ENCODE assay signal across 2 cellular contexts in the genomic region with DNA sequence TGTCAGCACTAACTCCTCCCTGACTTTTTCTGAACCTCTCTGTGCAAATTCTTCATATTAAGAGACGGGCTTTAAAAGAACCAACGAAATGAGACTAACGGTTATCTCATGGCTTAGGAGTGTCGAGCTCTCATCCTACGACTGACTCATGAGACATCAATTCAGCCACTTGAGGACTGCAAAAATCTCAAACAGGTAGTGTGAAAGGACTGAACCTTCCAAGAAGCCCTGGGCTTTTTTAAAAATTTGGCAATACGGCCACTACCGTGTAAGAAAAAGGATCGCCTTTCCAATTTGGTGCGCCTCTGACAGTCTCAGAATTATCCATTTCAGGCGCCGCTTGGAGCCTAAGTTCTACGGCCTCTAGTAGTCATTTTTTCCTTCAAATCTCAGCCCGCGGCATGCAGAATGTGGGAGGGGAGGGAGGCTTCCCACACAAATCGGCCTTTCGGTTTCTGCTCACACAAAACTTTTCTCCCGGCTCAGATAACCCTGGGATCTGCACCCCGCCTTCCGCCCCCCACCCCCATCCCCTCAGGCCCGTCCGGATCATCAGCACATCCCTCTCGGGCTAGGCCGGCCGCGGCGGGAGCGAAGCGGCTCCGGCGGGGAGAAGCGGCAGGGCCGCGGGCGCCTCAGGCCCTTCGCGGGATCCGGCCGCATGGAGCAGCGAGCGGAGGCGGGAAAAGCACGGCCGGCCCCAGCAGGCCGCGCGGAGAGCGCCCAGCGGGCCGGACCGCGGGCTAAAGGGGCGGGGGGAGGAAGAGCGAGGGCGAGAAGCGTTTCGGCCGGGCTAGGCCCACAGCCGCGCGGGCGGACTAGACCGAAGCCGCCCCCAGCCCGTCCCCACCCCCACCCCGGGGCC.
TF ChIP-seq lines count a peak whose summit lies in the region.

No MANE protein-coding gene starts in this region.

TF ChIP-seq in WTC11, 78 proteins besides CTCF, POLR2A, EP300 and RAD21 (continued from another document and continues in another):
- TF ChIP-seq, protein P1, sequence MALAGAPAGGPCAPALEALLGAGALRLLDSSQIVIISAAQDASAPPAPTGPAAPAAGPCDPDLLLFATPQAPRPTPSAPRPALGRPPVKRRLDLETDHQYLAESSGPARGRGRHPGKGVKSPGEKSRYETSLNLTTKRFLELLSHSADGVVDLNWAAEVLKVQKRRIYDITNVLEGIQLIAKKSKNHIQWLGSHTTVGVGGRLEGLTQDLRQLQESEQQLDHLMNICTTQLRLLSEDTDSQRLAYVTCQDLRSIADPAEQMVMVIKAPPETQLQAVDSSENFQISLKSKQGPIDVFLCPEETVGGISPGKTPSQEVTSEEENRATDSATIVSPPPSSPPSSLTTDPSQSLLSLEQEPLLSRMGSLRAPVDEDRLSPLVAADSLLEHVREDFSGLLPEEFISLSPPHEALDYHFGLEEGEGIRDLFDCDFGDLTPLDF (CRISPR knock-in tag; IDR thresholded peaks at IDR 0.05) = no peak
- TF ChIP-seq ZNF138 (CRISPR knock-in tag; conservative IDR thresholded peaks at IDR 0.05) (no peak), ZNF671 (CRISPR knock-in tag; IDR thresholded peaks at IDR 0.05) (no peak), MYBL2 (CRISPR knock-in tag; IDR thresholded peaks at IDR 0.05) (no peak), RELA (CRISPR knock-in tag; IDR thresholded peaks at IDR 0.05; ENCODE audit: borderline replicate concordance) (no peak), TCF7 (CRISPR knock-in tag; IDR thresholded peaks at IDR 0.05; ENCODE audit: low read depth) (no peak), TEAD1 (CRISPR knock-in tag; IDR thresholded peaks at IDR 0.05) (no peak), ZNF232 (CRISPR knock-in tag; IDR thresholded peaks at IDR 0.05) (no peak), ETV6 (CRISPR knock-in tag; IDR thresholded peaks at IDR 0.05) (no peak; the same call in 1 of the 2 replicates), TEAD4 (CRISPR knock-in tag; IDR thresholded peaks at IDR 0.05) (0 out of 2 replicates have a peak, but pooled peaks have one; percentile 14), SOX15 (CRISPR knock-in tag; IDR thresholded peaks at IDR 0.05) (no peak), ATF1 (CRISPR knock-in tag; IDR thresholded peaks at IDR 0.05) (no peak), MXD4 (CRISPR knock-in tag; IDR thresholded peaks at IDR 0.05; ENCODE audit: borderline replicate concordance) (no peak), ELF4 (CRISPR knock-in tag; IDR thresholded peaks at IDR 0.05; ENCODE audit: low read depth) (0 out of 2 replicates have a peak, but pooled peaks have one; percentile 14), ZNF263 (CRISPR knock-in tag; IDR thresholded peaks at IDR 0.05; ENCODE audit: low read depth) (no peak), JUN (CRISPR knock-in tag; IDR thresholded peaks at IDR 0.05) (peak; percentile 53; the same call in 1 of the 2 replicates), RORB (CRISPR knock-in tag; IDR thresholded peaks at IDR 0.05) (no peak)
- TF ChIP-seq, protein P2, sequence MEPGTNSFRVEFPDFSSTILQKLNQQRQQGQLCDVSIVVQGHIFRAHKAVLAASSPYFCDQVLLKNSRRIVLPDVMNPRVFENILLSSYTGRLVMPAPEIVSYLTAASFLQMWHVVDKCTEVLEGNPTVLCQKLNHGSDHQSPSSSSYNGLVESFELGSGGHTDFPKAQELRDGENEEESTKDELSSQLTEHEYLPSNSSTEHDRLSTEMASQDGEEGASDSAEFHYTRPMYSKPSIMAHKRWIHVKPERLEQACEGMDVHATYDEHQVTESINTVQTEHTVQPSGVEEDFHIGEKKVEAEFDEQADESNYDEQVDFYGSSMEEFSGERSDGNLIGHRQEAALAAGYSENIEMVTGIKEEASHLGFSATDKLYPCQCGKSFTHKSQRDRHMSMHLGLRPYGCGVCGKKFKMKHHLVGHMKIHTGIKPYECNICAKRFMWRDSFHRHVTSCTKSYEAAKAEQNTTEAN (CRISPR knock-in tag; IDR thresholded peaks at IDR 0.05) = no peak
- TF ChIP-seq, protein P3, sequence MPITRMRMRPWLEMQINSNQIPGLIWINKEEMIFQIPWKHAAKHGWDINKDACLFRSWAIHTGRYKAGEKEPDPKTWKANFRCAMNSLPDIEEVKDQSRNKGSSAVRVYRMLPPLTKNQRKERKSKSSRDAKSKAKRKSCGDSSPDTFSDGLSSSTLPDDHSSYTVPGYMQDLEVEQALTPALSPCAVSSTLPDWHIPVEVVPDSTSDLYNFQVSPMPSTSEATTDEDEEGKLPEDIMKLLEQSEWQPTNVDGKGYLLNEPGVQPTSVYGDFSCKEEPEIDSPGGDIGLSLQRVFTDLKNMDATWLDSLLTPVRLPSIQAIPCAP (CRISPR knock-in tag; IDR thresholded peaks at IDR 0.05) = no peak
- TF ChIP-seq, protein P4, sequence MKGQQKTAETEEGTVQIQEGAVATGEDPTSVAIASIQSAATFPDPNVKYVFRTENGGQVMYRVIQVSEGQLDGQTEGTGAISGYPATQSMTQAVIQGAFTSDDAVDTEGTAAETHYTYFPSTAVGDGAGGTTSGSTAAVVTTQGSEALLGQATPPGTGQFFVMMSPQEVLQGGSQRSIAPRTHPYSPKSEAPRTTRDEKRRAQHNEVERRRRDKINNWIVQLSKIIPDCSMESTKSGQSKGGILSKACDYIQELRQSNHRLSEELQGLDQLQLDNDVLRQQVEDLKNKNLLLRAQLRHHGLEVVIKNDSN (CRISPR knock-in tag; IDR thresholded peaks at IDR 0.05) = no peak
- TF ChIP-seq, protein P5, sequence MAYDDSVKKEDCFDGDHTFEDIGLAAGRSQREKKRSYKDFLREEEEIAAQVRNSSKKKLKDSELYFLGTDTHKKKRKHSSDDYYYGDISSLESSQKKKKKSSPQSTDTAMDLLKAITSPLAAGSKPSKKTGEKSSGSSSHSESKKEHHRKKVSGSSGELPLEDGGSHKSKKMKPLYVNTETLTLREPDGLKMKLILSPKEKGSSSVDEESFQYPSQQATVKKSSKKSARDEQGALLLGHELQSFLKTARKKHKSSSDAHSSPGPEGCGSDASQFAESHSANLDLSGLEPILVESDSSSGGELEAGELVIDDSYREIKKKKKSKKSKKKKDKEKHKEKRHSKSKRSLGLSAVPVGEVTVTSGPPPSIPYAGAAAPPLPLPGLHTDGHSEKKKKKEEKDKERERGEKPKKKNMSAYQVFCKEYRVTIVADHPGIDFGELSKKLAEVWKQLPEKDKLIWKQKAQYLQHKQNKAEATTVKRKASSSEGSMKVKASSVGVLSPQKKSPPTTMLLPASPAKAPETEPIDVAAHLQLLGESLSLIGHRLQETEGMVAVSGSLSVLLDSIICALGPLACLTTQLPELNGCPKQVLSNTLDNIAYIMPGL (CRISPR knock-in tag; IDR thresholded peaks at IDR 0.05) = peak; percentile 42; the same call in 1 of the 2 replicates
- TF ChIP-seq, protein P6, sequence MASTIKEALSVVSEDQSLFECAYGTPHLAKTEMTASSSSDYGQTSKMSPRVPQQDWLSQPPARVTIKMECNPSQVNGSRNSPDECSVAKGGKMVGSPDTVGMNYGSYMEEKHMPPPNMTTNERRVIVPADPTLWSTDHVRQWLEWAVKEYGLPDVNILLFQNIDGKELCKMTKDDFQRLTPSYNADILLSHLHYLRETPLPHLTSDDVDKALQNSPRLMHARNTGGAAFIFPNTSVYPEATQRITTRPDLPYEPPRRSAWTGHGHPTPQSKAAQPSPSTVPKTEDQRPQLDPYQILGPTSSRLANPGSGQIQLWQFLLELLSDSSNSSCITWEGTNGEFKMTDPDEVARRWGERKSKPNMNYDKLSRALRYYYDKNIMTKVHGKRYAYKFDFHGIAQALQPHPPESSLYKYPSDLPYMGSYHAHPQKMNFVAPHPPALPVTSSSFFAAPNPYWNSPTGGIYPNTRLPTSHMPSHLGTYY (CRISPR knock-in tag; IDR thresholded peaks at IDR 0.05) = no peak
- TF ChIP-seq, protein P7, sequence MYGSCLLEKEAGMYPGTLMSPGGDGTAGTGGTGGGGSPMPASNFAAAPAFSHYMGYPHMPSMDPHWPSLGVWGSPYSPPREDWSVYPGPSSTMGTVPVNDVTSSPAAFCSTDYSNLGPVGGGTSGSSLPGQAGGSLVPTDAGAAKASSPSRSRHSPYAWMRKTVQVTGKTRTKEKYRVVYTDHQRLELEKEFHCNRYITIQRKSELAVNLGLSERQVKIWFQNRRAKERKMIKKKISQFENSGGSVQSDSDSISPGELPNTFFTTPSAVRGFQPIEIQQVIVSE (CRISPR knock-in tag; IDR thresholded peaks at IDR 0.05; ENCODE audit: borderline replicate concordance) = no peak

TF ChIP-seq in liver, 16 proteins besides CTCF, POLR2A, EP300 and RAD21 (continued from another document):
- TF ChIP-seq, protein P8, sequence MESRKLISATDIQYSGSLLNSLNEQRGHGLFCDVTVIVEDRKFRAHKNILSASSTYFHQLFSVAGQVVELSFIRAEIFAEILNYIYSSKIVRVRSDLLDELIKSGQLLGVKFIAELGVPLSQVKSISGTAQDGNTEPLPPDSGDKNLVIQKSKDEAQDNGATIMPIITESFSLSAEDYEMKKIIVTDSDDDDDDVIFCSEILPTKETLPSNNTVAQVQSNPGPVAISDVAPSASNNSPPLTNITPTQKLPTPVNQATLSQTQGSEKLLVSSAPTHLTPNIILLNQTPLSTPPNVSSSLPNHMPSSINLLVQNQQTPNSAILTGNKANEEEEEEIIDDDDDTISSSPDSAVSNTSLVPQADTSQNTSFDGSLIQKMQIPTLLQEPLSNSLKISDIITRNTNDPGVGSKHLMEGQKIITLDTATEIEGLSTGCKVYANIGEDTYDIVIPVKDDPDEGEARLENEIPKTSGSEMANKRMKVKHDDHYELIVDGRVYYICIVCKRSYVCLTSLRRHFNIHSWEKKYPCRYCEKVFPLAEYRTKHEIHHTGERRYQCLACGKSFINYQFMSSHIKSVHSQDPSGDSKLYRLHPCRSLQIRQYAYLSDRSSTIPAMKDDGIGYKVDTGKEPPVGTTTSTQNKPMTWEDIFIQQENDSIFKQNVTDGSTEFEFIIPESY (IDR thresholded peaks at IDR 0.05) = no peak
- TF ChIP-seq FOXA1 (IDR thresholded peaks at IDR 0.05) (no peak), HNF4A (conservative IDR thresholded peaks at IDR 0.05) (no peak), EGR1 (IDR thresholded peaks at IDR 0.05; ENCODE audit: low read depth in 2 of 2) (no peak), GABPA (IDR thresholded peaks at IDR 0.05 in 1 of 2, conservative IDR thresholded peaks at IDR 0.05 in 1 of 2) (no peak)
- TF ChIP-seq, protein P9, sequence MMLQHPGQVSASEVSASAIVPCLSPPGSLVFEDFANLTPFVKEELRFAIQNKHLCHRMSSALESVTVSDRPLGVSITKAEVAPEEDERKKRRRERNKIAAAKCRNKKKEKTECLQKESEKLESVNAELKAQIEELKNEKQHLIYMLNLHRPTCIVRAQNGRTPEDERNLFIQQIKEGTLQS (IDR thresholded peaks at IDR 0.05) = no peak
TF ChIP-seq in liver: peak in this region for 0.
